Comparison of ENCODE assay signal across 1 cellular context in the genomic region with DNA sequence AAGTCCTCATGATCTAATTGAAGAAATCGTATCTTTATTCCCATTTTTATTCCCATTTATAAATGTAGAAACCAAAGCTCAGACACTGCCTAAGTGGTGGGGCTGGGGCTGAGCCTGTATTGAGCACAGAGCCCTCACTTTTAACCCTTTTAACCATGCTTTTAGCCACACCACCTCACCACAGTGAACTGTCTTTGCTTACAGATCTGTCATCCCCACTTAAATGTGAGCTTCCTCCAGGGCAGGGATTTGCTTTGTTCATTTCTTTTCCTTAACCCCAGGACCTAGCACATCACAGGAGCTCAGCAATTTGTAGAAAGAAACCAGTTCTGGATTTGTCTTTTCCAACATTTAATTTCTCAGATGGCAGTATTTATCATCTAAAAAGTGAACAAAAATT.
TF ChIP-seq lines count a peak whose summit lies in the region.

No MANE protein-coding gene starts in this region.

TF ChIP-seq in GM12878, 131 proteins besides CTCF, POLR2A, EP300 and RAD21 (continued from another document):
- TF ChIP-seq, protein P1, sequence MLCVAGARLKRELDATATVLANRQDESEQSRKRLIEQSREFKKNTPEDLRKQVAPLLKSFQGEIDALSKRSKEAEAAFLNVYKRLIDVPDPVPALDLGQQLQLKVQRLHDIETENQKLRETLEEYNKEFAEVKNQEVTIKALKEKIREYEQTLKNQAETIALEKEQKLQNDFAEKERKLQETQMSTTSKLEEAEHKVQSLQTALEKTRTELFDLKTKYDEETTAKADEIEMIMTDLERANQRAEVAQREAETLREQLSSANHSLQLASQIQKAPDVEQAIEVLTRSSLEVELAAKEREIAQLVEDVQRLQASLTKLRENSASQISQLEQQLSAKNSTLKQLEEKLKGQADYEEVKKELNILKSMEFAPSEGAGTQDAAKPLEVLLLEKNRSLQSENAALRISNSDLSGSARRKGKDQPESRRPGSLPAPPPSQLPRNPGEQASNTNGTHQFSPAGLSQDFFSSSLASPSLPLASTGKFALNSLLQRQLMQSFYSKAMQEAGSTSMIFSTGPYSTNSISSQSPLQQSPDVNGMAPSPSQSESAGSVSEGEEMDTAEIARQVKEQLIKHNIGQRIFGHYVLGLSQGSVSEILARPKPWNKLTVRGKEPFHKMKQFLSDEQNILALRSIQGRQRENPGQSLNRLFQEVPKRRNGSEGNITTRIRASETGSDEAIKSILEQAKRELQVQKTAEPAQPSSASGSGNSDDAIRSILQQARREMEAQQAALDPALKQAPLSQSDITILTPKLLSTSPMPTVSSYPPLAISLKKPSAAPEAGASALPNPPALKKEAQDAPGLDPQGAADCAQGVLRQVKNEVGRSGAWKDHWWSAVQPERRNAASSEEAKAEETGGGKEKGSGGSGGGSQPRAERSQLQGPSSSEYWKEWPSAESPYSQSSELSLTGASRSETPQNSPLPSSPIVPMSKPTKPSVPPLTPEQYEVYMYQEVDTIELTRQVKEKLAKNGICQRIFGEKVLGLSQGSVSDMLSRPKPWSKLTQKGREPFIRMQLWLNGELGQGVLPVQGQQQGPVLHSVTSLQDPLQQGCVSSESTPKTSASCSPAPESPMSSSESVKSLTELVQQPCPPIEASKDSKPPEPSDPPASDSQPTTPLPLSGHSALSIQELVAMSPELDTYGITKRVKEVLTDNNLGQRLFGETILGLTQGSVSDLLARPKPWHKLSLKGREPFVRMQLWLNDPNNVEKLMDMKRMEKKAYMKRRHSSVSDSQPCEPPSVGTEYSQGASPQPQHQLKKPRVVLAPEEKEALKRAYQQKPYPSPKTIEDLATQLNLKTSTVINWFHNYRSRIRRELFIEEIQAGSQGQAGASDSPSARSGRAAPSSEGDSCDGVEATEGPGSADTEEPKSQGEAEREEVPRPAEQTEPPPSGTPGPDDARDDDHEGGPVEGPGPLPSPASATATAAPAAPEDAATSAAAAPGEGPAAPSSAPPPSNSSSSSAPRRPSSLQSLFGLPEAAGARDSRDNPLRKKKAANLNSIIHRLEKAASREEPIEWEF (IDR thresholded peaks at IDR 0.05; ENCODE audit: insufficient replicate concordance, low read depth, low read length): no peak
- TF ChIP-seq FOS (IDR thresholded peaks at IDR 0.05; ENCODE audit: borderline replicate concordance, extremely low read depth, insufficient read length) (no peak), SMARCA5 (IDR thresholded peaks at IDR 0.05) (no peak), HDAC2 (IDR thresholded peaks at IDR 0.05) (no peak), POLR2AphosphoS5 (IDR thresholded peaks at IDR 0.05; ENCODE audit: low read length) (no peak), HDAC6 (IDR thresholded peaks at IDR 0.05; ENCODE audit: unreplicated experiment) (no peak), NRF1 (conservative IDR thresholded peaks at IDR 0.05; ENCODE audit: low read depth, low read length) (no peak), TAF1 (IDR thresholded peaks at IDR 0.05; ENCODE audit: borderline replicate concordance, low read depth, low read length) (no peak), ZSCAN29 (IDR thresholded peaks at IDR 0.05) (no peak)
